In the genomic region with DNA sequence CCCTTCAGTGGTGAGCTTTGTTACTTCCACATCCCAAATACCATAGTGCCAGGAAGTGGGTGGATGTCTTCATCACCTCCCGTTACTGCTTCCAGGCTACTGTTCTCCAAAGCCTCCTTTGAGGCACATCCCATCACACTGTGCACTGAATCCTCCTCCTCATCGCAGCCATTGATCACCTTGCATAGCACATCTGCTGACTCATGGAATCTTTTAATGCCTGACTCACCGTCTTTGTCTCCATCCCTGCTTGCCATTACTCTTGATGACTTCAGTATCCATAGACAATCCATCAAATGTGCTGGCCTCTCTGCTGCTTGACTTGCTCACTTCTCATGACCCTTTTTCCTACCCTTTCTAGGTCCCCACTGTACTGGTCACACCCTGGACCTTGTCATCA, we compare ENCODE assay signal across 20 cellular contexts.
A peak's percentile ranks its signal among the peaks of the same experiment; 100 is the strongest.
DNase-seq lines count a peak whose midpoint lies in the region; ATAC-seq, FAIRE-seq and TF ChIP-seq lines count a peak whose summit lies in the region.
"Had no signal": no experiment of that assay in that cellular context is flagged by ENCODE, and none has a peak within 500 bp of the region (broad histone marks: within the 10 kb centered on the region; RNA-seq: fewer than 3 reads in every experiment).

No MANE protein-coding gene starts in this region.

- no peak overlapping the region for H3K27ac Mint-ChIP-seq in MCF 10A (ENCODE audit: low read depth, unreplicated experiment)
- no peak overlapping the region for H3K27ac Mint-ChIP-seq in naive thymus-derived CD8-positive, alpha-beta T cell
- H3K27ac Mint-ChIP-seq: B cell; CD14-positive monocyte; CD8-positive, alpha-beta T cell had no signal

- TF ChIP-seq CTCF in MCF 10A (IDR thresholded peaks at IDR 0.05; ENCODE audit: unreplicated experiment) (no peak), mammary epithelial cell (conservative IDR thresholded peaks at IDR 0.05 in 1 of 2, IDR thresholded peaks at IDR 0.05 in 1 of 2; ENCODE audit: extremely low read depth in 1 of 2, insufficient read depth in 1 of 2, low read depth in 1 of 2, low read length in 2 of 2) (no peak)

- no peaks in the 10 kb centered on the region for H3K27me3 ChIP-seq in mammary epithelial cell (ENCODE audit: insufficient read depth, low read length)

- in situ Hi-C loops in mammary epithelial cell (cut with MboI; ENCODE audit: low sequenced_read_pairs in 2 of 2), result no loop called here

- H3K79me2 ChIP-seq in mammary epithelial cell (ENCODE audit: insufficient read depth, low read length), result no peaks in the 10 kb centered on the region

- no peak overlapping the region for H3K4me2 ChIP-seq in mammary epithelial cell (ENCODE audit: insufficient read depth, low read depth, low read length)

- H3K9me3 ChIP-seq in mammary epithelial cell (replicated peaks; ENCODE audit: insufficient read depth, low read length), result no peaks in the 10 kb centered on the region
- H3K9me3 ChIP-seq: Caco-2, HAP-1 had no signal

- H3K36me3 Mint-ChIP-seq in MCF 10A (ENCODE audit: insufficient read depth, unreplicated experiment), result no peaks in the 10 kb centered on the region
- no peaks in the 10 kb centered on the region for H3K36me3 Mint-ChIP-seq in naive thymus-derived CD8-positive, alpha-beta T cell
- H3K36me3 Mint-ChIP-seq: CD14-positive monocyte; CD8-positive, alpha-beta T cell had no signal

- intact Hi-C loops in MCF 10A (cut with micrococcal nuclease) (no loop called here), mammary epithelial cell (cut with micrococcal nuclease) (no loop called here)

- no peak overlapping the region for H3K27ac ChIP-seq in mammary epithelial cell (ENCODE audit: insufficient read depth, low read depth, low read length)
- H3K27ac ChIP-seq: 22Rv1 had no signal

- H3K36me3 ChIP-seq in mammary epithelial cell (ENCODE audit: insufficient read depth, low read length), result no peaks in the 10 kb centered on the region
- H3K36me3 ChIP-seq: HAP-1 had no signal

- POLR2A ChIA-PET in MCF 10A (lab: Yijun Ruan, JAX), result no interaction called here
- POLR2A ChIA-PET in naive thymus-derived CD8-positive, alpha-beta T cell (lab: Charles Lee), result no interaction called here

- H3K4me1 ChIP-seq in mammary epithelial cell (ENCODE audit: insufficient read depth, low read length), result no peaks in the 10 kb centered on the region
- H3K4me1 ChIP-seq: Caco-2, HAP-1 had no signal

- BruUV-seq in MCF 10A (replicated peaks; lab: Mats Ljungman, UMichigan) (no TSS peak), mammary epithelial cell (replicated peaks; lab: Mats Ljungman, UMichigan) (no TSS peak)

- H3K27me3 Mint-ChIP-seq in MCF 10A (ENCODE audit: insufficient read depth, unreplicated experiment), result peaks cover 11% of the 10 kb centered on the region
- peaks cover 0 to 4% (median 0%) of the 10 kb centered on the region in 5 donors for H3K27me3 Mint-ChIP-seq in naive thymus-derived CD8-positive, alpha-beta T cell
- H3K27me3 Mint-ChIP-seq: B cell had no signal

- no peak for ATAC-seq in GM18867 (IDR thresholded peaks at IDR 0.05; ENCODE audit: unreplicated experiment)
- no peak for ATAC-seq in HG03378 (IDR thresholded peaks at IDR 0.05; ENCODE audit: unreplicated experiment)
- ATAC-seq in naive thymus-derived CD8-positive, alpha-beta T cell, result no peak
- ATAC-seq: CD8-positive, alpha-beta T cell had no signal

- H3K4me1 Mint-ChIP-seq in MCF 10A (ENCODE audit: insufficient read depth, unreplicated experiment), result no peaks in the 10 kb centered on the region
- H3K4me1 Mint-ChIP-seq in naive thymus-derived CD8-positive, alpha-beta T cell, result no peaks in the 10 kb centered on the region
- H3K4me1 Mint-ChIP-seq: B cell, CD14-positive monocyte had no signal

- dilution Hi-C loops in mammary epithelial cell (cut with HindIII; ENCODE audit: low sequenced_read_pairs), result no loop called here

- DNase-seq in MCF 10A (ENCODE audit: unreplicated experiment) (peak; percentile 2), mammary epithelial cell (no peak), HT1080 (ENCODE audit: low read depth) (peak; percentile 8), RKO (ENCODE audit: low spot score) (peak; percentile 30), urothelium cell line (ENCODE audit: low spot score) (peak; percentile 25)
- no peak for DNase-seq in naive thymus-derived CD8-positive, alpha-beta T cell
- DNase-seq: ACHN; Caco-2; CD8-positive, alpha-beta T cell; DMS53; GF-D8; GOT3; KBM-7 had no signal

- H3K4me3 Mint-ChIP-seq in MCF 10A (ENCODE audit: unreplicated experiment), result no peak overlapping the region
- no peak overlapping the region for H3K4me3 Mint-ChIP-seq in naive thymus-derived CD8-positive, alpha-beta T cell
- H3K4me3 Mint-ChIP-seq: B cell; CD14-positive monocyte; CD8-positive, alpha-beta T cell had no signal

- no peaks in the 10 kb centered on the region for H4K20me1 ChIP-seq in mammary epithelial cell (ENCODE audit: insufficient read depth, low read length)

- 85% methylated on average over 3 of the region's 3 CpGs for WGBS in mammary epithelial cell (ENCODE audit: low coverage, missing lambda C conversion rate)

- H3K4me3 ChIP-seq in mammary epithelial cell (replicated peaks in 1 of 3; ENCODE audit: insufficient read depth in 1 of 3, low read depth in 2 of 3, low read length in 3 of 3), result no peak overlapping the region
- H3K4me3 ChIP-seq: HAP-1 had no signal

- H3K9ac ChIP-seq in mammary epithelial cell (ENCODE audit: insufficient read depth, low read length), result no peak overlapping the region

- H2AFZ ChIP-seq in mammary epithelial cell (ENCODE audit: low read depth, low read length), result no peak overlapping the region

- CTCF ChIA-PET in MCF 10A (lab: Yijun Ruan, JAX), result no interaction called here
- CTCF ChIA-PET in mammary epithelial cell (lab: Charles Lee; ENCODE audit: low non-redundant PET), result no interaction called here

- H3K9me3 Mint-ChIP-seq in MCF 10A (ENCODE audit: unreplicated experiment), result no peaks in the 10 kb centered on the region
- no peaks in the 10 kb centered on the region for H3K9me3 Mint-ChIP-seq in naive thymus-derived CD8-positive, alpha-beta T cell
- H3K9me3 Mint-ChIP-seq: CD8-positive, alpha-beta T cell had no signal

- no peak for FAIRE-seq in urothelium cell line (lab: Jason Lieb, UNC)
- FAIRE-seq: HTR-8/SVneo had no signal

Comparison
In these comparisons a context has a peak if more than half of its experiments do, and no peak if none do; other contexts are left out.
1. DNase-seq: peak in MCF 10A (single experiment), HT1080 (single experiment), RKO (single experiment) and urothelium cell line (single experiment); none in mammary epithelial cell (single experiment) and naive thymus-derived CD8-positive, alpha-beta T cell (0 of 10).